Comparison of ENCODE assay signal across 1 cellular context in genomic region chr6:100881707-100882040, GRCh38.
TF ChIP-seq lines count a peak whose summit lies in the region.

No MANE protein-coding gene starts in this region.

TF ChIP-seq in GM12878, 131 proteins besides CTCF, POLR2A, EP300 and RAD21 (continued from another document):
- TF ChIP-seq EZH2 (IDR thresholded peaks at IDR 0.05; ENCODE audit: borderline replicate concordance, control insufficient read depth, low read depth, low read length) (no peak), CHD1 (IDR thresholded peaks at IDR 0.05; ENCODE audit: low read depth, low read length) (no peak)
